ENCODE assay signal across 28 cellular contexts in the genomic region with DNA sequence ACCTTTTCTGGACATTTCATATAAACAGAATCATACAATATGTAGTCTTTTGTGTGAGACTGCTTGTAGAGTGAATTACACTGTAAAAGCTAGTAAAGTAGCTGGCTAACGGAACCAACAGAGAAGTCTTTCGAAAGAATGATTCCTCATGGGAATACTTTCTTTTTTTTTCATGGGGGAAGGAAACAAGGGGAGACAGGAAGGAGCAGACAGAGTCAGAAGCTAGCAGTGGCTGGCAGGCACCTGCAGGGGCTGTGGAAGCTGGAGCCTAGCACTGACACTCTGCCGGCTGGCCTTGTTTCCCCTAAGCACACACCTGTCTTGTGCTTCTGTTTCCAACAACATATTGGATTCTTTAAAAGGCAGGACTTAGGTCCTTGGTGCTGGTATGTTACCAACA. TPM values are rescaled to one million over a fixed set of nuclear protein-coding genes. Genes with fewer than 3 reads are reported as not detected.
DNase-seq lines count a peak whose midpoint lies in the region; ATAC-seq, FAIRE-seq and TF ChIP-seq lines count a peak whose summit lies in the region.
"Had no signal": no experiment of that assay in that cellular context is flagged by ENCODE, and none has a peak within 500 bp of the region (broad histone marks: within the 10 kb centered on the region; RNA-seq: fewer than 3 reads in every experiment).

No MANE protein-coding gene starts in this region.

- TF ChIP-seq POLR2A in endothelial cell of umbilical vein (IDR thresholded peaks at IDR 0.05; ENCODE audit: low read depth, low read length) = no peak

- DNase-seq in Right ventricle myocardium superior (no peak), cardiac septum (ENCODE audit: low spot score) (no peak), endothelial cell of umbilical vein (ENCODE audit: low read depth, low spot score) (peak; percentile 44), mesenchymal stem cell (peak; percentile 22), NCI-H510A (lab: John Stamatoyannopoulos, UW) (no peak)
- DNase-seq in activated T-cell treated with anti-CD3 and anti-CD28 coated beads, Interleukin-2, amount 50 U/mL, for 1 hour = no peak
- DNase-seq: activated gamma-delta T cell; amniotic stem cell; C1 segment of cervical spinal cord; caudate nucleus; erythroblast; glutamatergic neuron; KBM-7; midbrain; NCI-H1694 treated with DMSO at 0.1 percent for 48 hours; NCI-H345; NK-92 treated with Interleukin-12 subunit alpha and Interleukin-12 subunit beta, amount 100 ng/mL, for 24 hours; spleen; WERI-Rb-1 had no signal

- H3K27ac ChIP-seq in endothelial cell of umbilical vein (ENCODE audit: insufficient read depth, low read depth, low read length) (no peak overlapping the region), mesenchymal stem cell (ENCODE audit: low read length, poor library complexity, severe bottlenecking) (no peak overlapping the region)
- H3K27ac ChIP-seq: A549, prostate gland, WERI-Rb-1 had no signal

- H2BK12ac ChIP-seq in mesenchymal stem cell (ENCODE audit: low read length in 2 of 2) = no peak overlapping the region

- H3K9me3 ChIP-seq in endothelial cell of umbilical vein (replicated peaks; ENCODE audit: control insufficient read depth, insufficient read depth, low read length) (no peaks in the 10 kb centered on the region), mesenchymal stem cell (ENCODE audit: control insufficient read depth, low read length) (no peaks in the 10 kb centered on the region)
- H3K9me3 ChIP-seq: A549, prostate gland, spleen had no signal

- peaks cover 2% of the 10 kb centered on the region for H3K79me2 ChIP-seq in endothelial cell of umbilical vein (ENCODE audit: control insufficient read depth, insufficient read depth, low read length)

- no peak overlapping the region for H2BK5ac ChIP-seq in mesenchymal stem cell (ENCODE audit: low read depth, low read length, poor library complexity, severe bottlenecking)

- no peak overlapping the region for H4K91ac ChIP-seq in mesenchymal stem cell (ENCODE audit: low read length)

- no peak overlapping the region for H2BK15ac ChIP-seq in mesenchymal stem cell (ENCODE audit: low read depth, poor library complexity, severe bottlenecking)

- no peaks in the 10 kb centered on the region for H3K9me1 ChIP-seq in endothelial cell of umbilical vein (replicated peaks; ENCODE audit: control insufficient read depth, extremely low read depth, insufficient read depth, low read length)

- intact Hi-C loops in Right ventricle myocardium superior (cut with DNase I) (no loop called here), cardiac septum (cut with DNase I) (no loop called here), endothelial cell of umbilical vein (cut with micrococcal nuclease) (no loop called here)

- CTCF ChIA-PET in endothelial cell of umbilical vein (lab: Charles Lee) = interaction anchor here (0.9 to 3.2 kb wide), 5 partner anchors 10 to 178 kb away, joined by 3 to 12 read pairs (median 3); a partner anchor contains a TSS

- 89% methylated on average over 3 of the region's 3 CpGs for WGBS in mesenchymal stem cell

- peak in 1 of 2 donors; percentile 4 for TF ChIP-seq CTCF in endothelial cell of umbilical vein (IDR thresholded peaks at IDR 0.05; ENCODE audit: extremely low read depth in 1 of 2, insufficient read depth in 1 of 2, low read depth in 1 of 2, low read length in 2 of 2)

- H3K14ac ChIP-seq in mesenchymal stem cell (ENCODE audit: low read length in 2 of 2) = no peak overlapping the region

- H2AFZ ChIP-seq in endothelial cell of umbilical vein (ENCODE audit: low read depth, low read length) = no peak overlapping the region
- H2AFZ ChIP-seq in mesenchymal stem cell (ENCODE audit: low read depth, low read length) = no peak overlapping the region

- peak; percentile 34 for ATAC-seq in Right ventricle myocardium superior (ENCODE audit: poor library complexity)
- ATAC-seq in GM21360 (IDR thresholded peaks at IDR 0.05; ENCODE audit: unreplicated experiment) = no peak
- no peak for ATAC-seq in HG03571 (IDR thresholded peaks at IDR 0.05; ENCODE audit: unreplicated experiment)
- ATAC-seq: A549, Panc1, SK-N-SH treated with all-trans-retinoic acid at 6 μM for 48 hours had no signal

- H2AK5ac ChIP-seq in mesenchymal stem cell (ENCODE audit: low read length, severe bottlenecking) = no peak overlapping the region

- H3K4me3 ChIP-seq in endothelial cell of umbilical vein (replicated peaks in 1 of 3; ENCODE audit: insufficient read depth in 1 of 3, low read depth in 1 of 3, low read length in 3 of 3) (no peak overlapping the region), mesenchymal stem cell (ENCODE audit: insufficient read depth in 1 of 2, low read depth in 1 of 2, low read length in 2 of 2) (no peak overlapping the region)
- H3K4me3 ChIP-seq: A549, prostate gland, spleen had no signal

- H4K20me1 ChIP-seq in endothelial cell of umbilical vein (replicated peaks; ENCODE audit: control insufficient read depth, extremely low read depth, insufficient read depth, low read length) = no peaks in the 10 kb centered on the region

- no peak overlapping the region for H2BK120ac ChIP-seq in mesenchymal stem cell (ENCODE audit: low read depth, low read length)

- H3K36me3 ChIP-seq in endothelial cell of umbilical vein (ENCODE audit: control insufficient read depth in 2 of 2, extremely low read depth in 1 of 2, insufficient read depth in 2 of 2, low read length in 2 of 2) (peaks cover 17 to 63% of the 10 kb centered on the region in 2 experiments), mesenchymal stem cell (ENCODE audit: control insufficient read depth in 1 of 2, insufficient read depth in 2 of 2, low read depth in 1 of 2, low read length in 2 of 2) (peaks cover 43 to 76% of the 10 kb centered on the region in 2 experiments)
- H3K36me3 ChIP-seq: prostate gland, WERI-Rb-1 had no signal

- no TSS peak for BruUV-seq in endothelial cell of umbilical vein (replicated peaks; lab: Mats Ljungman, UMichigan)

- H3K4me2 ChIP-seq in endothelial cell of umbilical vein (ENCODE audit: insufficient read depth, low read length) = no peak overlapping the region
- no peak overlapping the region for H3K4me2 ChIP-seq in mesenchymal stem cell (ENCODE audit: low read length, poor library complexity, severe bottlenecking)
- H3K4me2 ChIP-seq: A549 had no signal

- no peak overlapping the region for H3K9ac ChIP-seq in endothelial cell of umbilical vein (replicated peaks; ENCODE audit: extremely low read depth, insufficient read depth, low read length)
- peak overlapping the region; percentile 33 for H3K9ac ChIP-seq in mesenchymal stem cell (ENCODE audit: low read length)

- H3K4me1 ChIP-seq in endothelial cell of umbilical vein (ENCODE audit: control insufficient read depth, extremely low read depth, insufficient read depth, low read length) = peaks cover under 1% of the 10 kb centered on the region
- H3K4me1 ChIP-seq in mesenchymal stem cell (ENCODE audit: control insufficient read depth, insufficient read depth, low read depth, low read length) = peaks cover 6% of the 10 kb centered on the region
- H3K4me1 ChIP-seq: prostate gland had no signal

- H3K23ac ChIP-seq in mesenchymal stem cell (ENCODE audit: low read length in 2 of 2) = no peak overlapping the region

- peaks cover 3% of the 10 kb centered on the region for H3K79me1 ChIP-seq in mesenchymal stem cell (replicated peaks; ENCODE audit: low read length, poor library complexity, severe bottlenecking)

- POLR2A ChIA-PET in endothelial cell of umbilical vein (lab: Charles Lee) = no interaction called here

- no peak overlapping the region for H3K4ac ChIP-seq in mesenchymal stem cell (ENCODE audit: low read depth in 1 of 2, low read length in 2 of 2)

- FAIRE-seq in endothelial cell of umbilical vein (lab: Jason Lieb, UNC) = no peak
- FAIRE-seq: A549, D721Med, G401.6, H1 had no signal

- no peak overlapping the region for H4K8ac ChIP-seq in mesenchymal stem cell (ENCODE audit: low read length)

- dilution Hi-C loops in endothelial cell of umbilical vein (cut with MboI; ENCODE audit: extremely low pct_ligation_motif_present, low sequenced_read_pairs) = no loop called here

- H3K27me3 ChIP-seq in endothelial cell of umbilical vein (ENCODE audit: control insufficient read depth in 2 of 2, insufficient read depth in 2 of 2, low read length in 2 of 2) (no peaks in the 10 kb centered on the region), mesenchymal stem cell (ENCODE audit: control insufficient read depth in 1 of 2, insufficient read depth in 1 of 2, low read length in 2 of 2) (no peaks in the 10 kb centered on the region)
- H3K27me3 ChIP-seq: spleen had no signal

- no peak overlapping the region for H3K18ac ChIP-seq in mesenchymal stem cell (ENCODE audit: low read depth in 1 of 2, low read length in 2 of 2)

TF ChIP-seq in endothelial cell of umbilical vein, 7 proteins besides CTCF, POLR2A, EP300 and RAD21 (continues in another document):
- TF ChIP-seq GATA2 (IDR thresholded peaks at IDR 0.05; ENCODE audit: insufficient read depth, insufficient read length, low read depth, low read length) = no peak
- no peak for TF ChIP-seq POLR2AphosphoS5 (IDR thresholded peaks at IDR 0.05; ENCODE audit: insufficient read depth, low read depth, low read length)
- no peak for TF ChIP-seq MYC (IDR thresholded peaks at IDR 0.05; ENCODE audit: low read depth, low read length)

RNA-seq across cellular contexts. Expression of a gene that starts 24.7 kb away (rescaled TPM):
- total RNA-seq in Right ventricle myocardium superior (7.6 TPM), cardiac septum (13.2 TPM), endothelial cell of umbilical vein (39.2 and 39.7 TPM in 2 replicates)
- 22.1 and 23.2 TPM in 2 replicates for polyA plus RNA-seq in endothelial cell of umbilical vein
- 14.3 and 16.9 TPM in 2 replicates for polyA plus RNA-seq in endothelial cell of umbilical vein (2011; cell fraction: cytosol; rRNA removed)
- polyA plus RNA-seq in endothelial cell of umbilical vein (2011; cell fraction: nucleus; rRNA removed) = 86.8 and 90.9 TPM in 2 replicates
- 13.3 and 14.4 TPM in 2 replicates for polyA plus RNA-seq in endothelial cell of umbilical vein (2012)
- 47.1 and 47.2 TPM in 2 replicates for polyA minus RNA-seq in endothelial cell of umbilical vein
- polyA minus RNA-seq in endothelial cell of umbilical vein (2011; cell fraction: cytosol; rRNA and poly(A)+ RNA removed) = 4.5 TPM
- 73.2 and 79.1 TPM in 2 replicates for polyA minus RNA-seq in endothelial cell of umbilical vein (2011; cell fraction: nucleus; rRNA and poly(A)+ RNA removed)
- polyA plus RNA-seq in mesenchymal stem cell (2013, experiment 1 of 2) = 1.1 TPM
- 1.1 TPM for polyA plus RNA-seq in mesenchymal stem cell (2013, experiment 2 of 2)

RNA-seq across cellular contexts. Expression of a gene that starts 50.8 kb away (rescaled TPM):
- 17.4 TPM for total RNA-seq in Right ventricle myocardium superior
- total RNA-seq in cardiac septum = 20.8 TPM
- 44.3 and 46.9 TPM in 2 replicates for total RNA-seq in endothelial cell of umbilical vein
- 14.7 and 21.1 TPM in 2 replicates for polyA plus RNA-seq in endothelial cell of umbilical vein
- 26.5 and 30.0 TPM in 2 replicates for polyA plus RNA-seq in endothelial cell of umbilical vein (2011; cell fraction: cytosol; rRNA removed)
- 10.6 and 15.9 TPM in 2 replicates for polyA plus RNA-seq in endothelial cell of umbilical vein (2011; cell fraction: nucleus; rRNA removed)
- 38.7 and 57.2 TPM in 2 replicates for polyA plus RNA-seq in endothelial cell of umbilical vein (2012)
- 8.0 and 8.3 TPM in 2 replicates for polyA minus RNA-seq in endothelial cell of umbilical vein
- polyA minus RNA-seq in endothelial cell of umbilical vein (2011; cell fraction: cytosol; rRNA and poly(A)+ RNA removed) = 17.1 TPM
- polyA minus RNA-seq in endothelial cell of umbilical vein (2011; cell fraction: nucleus; rRNA and poly(A)+ RNA removed) = 5.1 and 5.8 TPM in 2 replicates
- polyA plus RNA-seq in mesenchymal stem cell (2013, experiment 1 of 2) = 15.7 TPM
- polyA plus RNA-seq in mesenchymal stem cell (2013, experiment 2 of 2) = 15.0 TPM

Comparison
In these comparisons a context has a peak if more than half of its experiments do, and no peak if none do; other contexts are left out.
1. DNase-seq: peak in endothelial cell of umbilical vein (single experiment) and mesenchymal stem cell (single experiment); none in Right ventricle myocardium superior (single experiment), cardiac septum (single experiment), activated T-cell treated with anti-CD3 and anti-CD28 coated beads, Interleukin-2, amount 50 U/mL, for 1 hour (single experiment) and NCI-H510A (single experiment).